1 cellular context compared by ENCODE assay signal in the genomic region with DNA sequence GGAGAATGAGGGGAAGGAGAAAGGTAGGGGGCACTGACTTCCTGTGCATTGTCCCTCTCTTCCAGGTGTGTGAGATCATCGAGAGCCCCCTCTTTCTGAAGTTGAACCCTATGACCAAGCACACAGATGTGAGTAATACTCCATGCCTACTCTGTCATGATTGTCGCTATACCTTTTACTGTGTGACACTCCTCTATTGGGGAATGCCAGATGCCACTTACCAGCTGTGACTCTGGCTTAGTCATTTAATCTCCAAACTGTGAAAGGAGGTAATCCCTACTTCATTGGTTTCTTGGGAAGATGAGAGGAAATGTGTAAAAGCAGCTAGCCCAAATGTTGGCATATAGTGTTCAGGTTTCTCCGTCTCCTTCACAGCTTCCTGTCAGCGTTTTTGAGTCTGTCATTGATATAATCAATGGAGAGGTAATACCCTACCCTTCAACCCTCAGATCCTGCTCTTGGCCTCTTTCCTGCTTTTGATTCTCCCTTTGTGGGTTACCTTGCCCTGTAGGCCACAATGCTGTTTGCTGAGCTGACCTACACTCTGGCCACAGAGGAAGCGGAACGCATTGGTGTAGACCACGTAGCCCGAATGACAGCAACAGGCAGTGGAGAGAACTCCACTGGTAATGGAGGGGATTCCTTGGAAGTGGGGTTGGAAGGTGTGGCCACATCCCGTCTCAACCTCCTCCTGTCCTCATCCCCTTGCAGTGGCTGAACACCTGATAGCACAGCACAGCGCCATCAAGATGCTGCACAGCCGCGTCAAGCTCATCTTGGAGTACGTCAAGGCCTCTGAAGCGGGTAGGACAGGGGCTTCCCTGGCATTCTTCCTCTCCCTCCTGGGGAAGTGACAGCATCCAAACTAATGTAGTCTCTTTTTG.
TF ChIP-seq lines count a peak whose summit lies in the region.

No MANE protein-coding gene starts in this region.

TF ChIP-seq in A549, 52 proteins besides CTCF, POLR2A, EP300 and RAD21 (continued from another document):
- TF ChIP-seq, protein P1, sequence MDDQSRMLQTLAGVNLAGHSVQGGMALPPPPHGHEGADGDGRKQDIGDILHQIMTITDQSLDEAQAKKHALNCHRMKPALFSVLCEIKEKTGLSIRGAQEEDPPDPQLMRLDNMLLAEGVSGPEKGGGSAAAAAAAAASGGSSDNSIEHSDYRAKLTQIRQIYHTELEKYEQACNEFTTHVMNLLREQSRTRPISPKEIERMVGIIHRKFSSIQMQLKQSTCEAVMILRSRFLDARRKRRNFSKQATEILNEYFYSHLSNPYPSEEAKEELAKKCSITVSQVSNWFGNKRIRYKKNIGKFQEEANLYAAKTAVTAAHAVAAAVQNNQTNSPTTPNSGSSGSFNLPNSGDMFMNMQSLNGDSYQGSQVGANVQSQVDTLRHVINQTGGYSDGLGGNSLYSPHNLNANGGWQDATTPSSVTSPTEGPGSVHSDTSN (IDR thresholded peaks at IDR 0.05): no peak
- TF ChIP-seq JUN (IDR thresholded peaks at IDR 0.05) (no peak), NR3C1 (IDR thresholded peaks at IDR 0.05) (no peak), FOXS1 (CRISPR knock-in tag; IDR thresholded peaks at IDR 0.05) (no peak), CHD4 (IDR thresholded peaks at IDR 0.05; ENCODE audit: borderline replicate concordance) (no peak), HDAC2 (IDR thresholded peaks at IDR 0.05) (no peak)
- TF ChIP-seq, protein P2, sequence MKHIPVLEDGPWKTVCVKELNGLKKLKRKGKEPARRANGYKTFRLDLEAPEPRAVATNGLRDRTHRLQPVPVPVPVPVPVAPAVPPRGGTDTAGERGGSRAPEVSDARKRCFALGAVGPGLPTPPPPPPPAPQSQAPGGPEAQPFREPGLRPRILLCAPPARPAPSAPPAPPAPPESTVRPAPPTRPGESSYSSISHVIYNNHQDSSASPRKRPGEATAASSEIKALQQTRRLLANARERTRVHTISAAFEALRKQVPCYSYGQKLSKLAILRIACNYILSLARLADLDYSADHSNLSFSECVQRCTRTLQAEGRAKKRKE (CRISPR knock-in tag; IDR thresholded peaks at IDR 0.05; ENCODE audit: low read depth): no peak
- TF ChIP-seq, protein P3, sequence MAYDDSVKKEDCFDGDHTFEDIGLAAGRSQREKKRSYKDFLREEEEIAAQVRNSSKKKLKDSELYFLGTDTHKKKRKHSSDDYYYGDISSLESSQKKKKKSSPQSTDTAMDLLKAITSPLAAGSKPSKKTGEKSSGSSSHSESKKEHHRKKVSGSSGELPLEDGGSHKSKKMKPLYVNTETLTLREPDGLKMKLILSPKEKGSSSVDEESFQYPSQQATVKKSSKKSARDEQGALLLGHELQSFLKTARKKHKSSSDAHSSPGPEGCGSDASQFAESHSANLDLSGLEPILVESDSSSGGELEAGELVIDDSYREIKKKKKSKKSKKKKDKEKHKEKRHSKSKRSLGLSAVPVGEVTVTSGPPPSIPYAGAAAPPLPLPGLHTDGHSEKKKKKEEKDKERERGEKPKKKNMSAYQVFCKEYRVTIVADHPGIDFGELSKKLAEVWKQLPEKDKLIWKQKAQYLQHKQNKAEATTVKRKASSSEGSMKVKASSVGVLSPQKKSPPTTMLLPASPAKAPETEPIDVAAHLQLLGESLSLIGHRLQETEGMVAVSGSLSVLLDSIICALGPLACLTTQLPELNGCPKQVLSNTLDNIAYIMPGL (CRISPR knock-in tag; IDR thresholded peaks at IDR 0.05; ENCODE audit: borderline replicate concordance): no peak
